ENCODE assay signal across 10 cellular contexts in the genomic region with DNA sequence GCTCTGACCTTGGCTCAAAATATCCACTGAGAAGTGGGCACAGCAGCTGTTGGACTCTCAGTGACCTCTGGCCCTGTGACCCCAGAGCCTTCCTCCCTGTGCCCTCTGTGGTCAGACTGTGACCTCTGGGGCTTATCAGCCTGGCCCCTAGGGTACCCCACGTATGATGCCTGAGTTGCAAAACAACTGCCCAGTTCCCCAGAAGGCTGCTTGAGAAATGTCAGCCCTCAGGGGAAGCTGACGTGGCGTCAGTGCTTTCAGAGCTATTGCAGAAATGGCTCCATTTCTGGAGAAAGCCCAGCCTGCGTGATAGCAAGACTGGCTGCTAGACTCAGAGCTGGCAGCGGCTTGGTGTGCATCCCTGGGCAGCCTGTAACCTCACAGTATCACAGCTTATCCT. TPM values are rescaled to one million over a fixed set of nuclear protein-coding genes. Genes with fewer than 3 reads are reported as not detected.
DNase-seq lines count a peak whose midpoint lies in the region; ATAC-seq, FAIRE-seq and TF ChIP-seq lines count a peak whose summit lies in the region.
"Had no signal": no experiment of that assay in that cellular context is flagged by ENCODE, and none has a peak within 500 bp of the region (broad histone marks: within the 10 kb centered on the region; RNA-seq: fewer than 3 reads in every experiment).

No MANE protein-coding gene starts in this region.

- POLR2A ChIA-PET in activated naive CD8-positive, alpha-beta T cell treated with anti-CD3 and anti-CD28 coated beads, Interleukin-2, amount 10 ng/mL, durations not matched to agents 7 days and 5 days (lab: Charles Lee) = interaction anchor here (0.7 kb wide), 1 partner anchor 85 kb away, joined by 3 read pairs; no protein-coding TSS in a partner anchor
- POLR2A ChIA-PET in HepG2 (lab: Yijun Ruan, JAX) = no interaction called here

- no peak for FAIRE-seq in HepG2 (lab: Jason Lieb, UNC)
- FAIRE-seq: A549 had no signal

- no peak overlapping the region for H2AFZ ChIP-seq in HepG2 (ENCODE audit: low read length)

- TF ChIP-seq POLR2A in HepG2 (IDR thresholded peaks at IDR 0.05; ENCODE audit: insufficient read depth in 1 of 2, low read depth in 2 of 2, low read length in 2 of 2) = no peak
- no peak for TF ChIP-seq POLR2A in uterus (IDR thresholded peaks at IDR 0.05)

- H3K27ac Mint-ChIP-seq in activated naive CD8-positive, alpha-beta T cell treated with anti-CD3 and anti-CD28 coated beads, Interleukin-2, amount 10 ng/mL, durations not matched to agents 7 days and 5 days = no peak overlapping the region
- H3K27ac Mint-ChIP-seq in activated naive CD8-positive, alpha-beta T cell treated with anti-CD3 and anti-CD28 coated beads, Interleukin-2, amount 50 U/mL, for 24 hours = no peak overlapping the region
- peak overlapping the region; percentile 57 for H3K27ac Mint-ChIP-seq in chondrocyte (ENCODE audit: unreplicated experiment)

- TF ChIP-seq RAD21 in HepG2 (CRISPR knock-in tag; IDR thresholded peaks at IDR 0.05) = no peak

- peaks cover 2% of the 10 kb centered on the region for H3K9me3 Mint-ChIP-seq in activated naive CD8-positive, alpha-beta T cell treated with anti-CD3 and anti-CD28 coated beads, Interleukin-2, amount 10 ng/mL, durations not matched to agents 7 days and 5 days
- peaks cover 6% of the 10 kb centered on the region for H3K9me3 Mint-ChIP-seq in activated naive CD8-positive, alpha-beta T cell treated with anti-CD3 and anti-CD28 coated beads, Interleukin-2, amount 50 U/mL, for 24 hours
- no peaks in the 10 kb centered on the region for H3K9me3 Mint-ChIP-seq in chondrocyte (ENCODE audit: low read depth)
- peaks cover 6% of the 10 kb centered on the region for H3K9me3 Mint-ChIP-seq in activated T-cell treated with anti-CD3 and anti-CD28 coated beads, Interleukin-2, amount 50 U/mL, for 4 hours

- CTCF ChIA-PET in HepG2 (lab: Yijun Ruan, JAX; ENCODE audit: low intra/inter-chr PET ratio, low total read pairs) = no interaction called here

- intact Hi-C loops in HepG2 (cut with micrococcal nuclease; ENCODE audit: unreplicated experiment) = no loop called here
- intact Hi-C loops in uterus (cut with DNase I; ENCODE audit: low total_unique reads) = no loop called here

- no peak overlapping the region for H3K4me3 ChIP-seq in HepG2 (replicated peaks in 1 of 3; ENCODE audit: insufficient read depth in 1 of 3, low read depth in 2 of 3, low read length in 3 of 3)
- H3K4me3 ChIP-seq in uterus = no peak overlapping the region
- H3K4me3 ChIP-seq: A549, SJSA1 had no signal

- DNase-seq in activated naive CD8-positive, alpha-beta T cell treated with anti-CD3 and anti-CD28 coated beads, Interleukin-2, amount 10 ng/mL, durations not matched to agents 7 days and 5 days = peak; percentile 12
- no peak for DNase-seq in activated naive CD8-positive, alpha-beta T cell treated with anti-CD3 and anti-CD28 coated beads, Interleukin-2, amount 50 U/mL, for 24 hours
- DNase-seq in chondrocyte (ENCODE audit: low spot score) (no peak), HepG2 (ENCODE audit: low spot score) (no peak), uterus (peak; percentile 49 to 58), NCI-H2227 (lab: John Stamatoyannopoulos, UW; ENCODE audit: unreplicated experiment) (no peak)
- DNase-seq in activated T-cell treated with anti-CD3 and anti-CD28 coated beads, Interleukin-2, amount 50 U/mL, for 4 hours = no peak
- DNase-seq in stimulated activated CD4-positive, alpha-beta T cell treated with anti-CD3 and anti-CD28 coated beads, Interleukin-2, amount 100 ng/mL, for 24 hours = no peak

- 5% methylated on average over 5 of the region's 5 CpGs for WGBS in HepG2 (ENCODE audit: low lambda C conversion rate)

- ATAC-seq in activated naive CD8-positive, alpha-beta T cell treated with anti-CD3 and anti-CD28 coated beads, Interleukin-2, amount 10 ng/mL, durations not matched to agents 7 days and 5 days (ENCODE audit: low read depth) = no peak
- no peak for ATAC-seq in activated naive CD8-positive, alpha-beta T cell treated with anti-CD3 and anti-CD28 coated beads, Interleukin-2, amount 50 U/mL, for 24 hours
- no peak for ATAC-seq in HepG2
- ATAC-seq in activated T-cell treated with anti-CD3 and anti-CD28 coated beads, Interleukin-2, amount 50 U/mL, for 4 hours = no peak

- TF ChIP-seq CTCF in chondrocyte (IDR thresholded peaks at IDR 0.05) = no peak
- TF ChIP-seq CTCF in HepG2 (CRISPR knock-in tag; IDR thresholded peaks at IDR 0.05) = no peak
- no peak for TF ChIP-seq CTCF in uterus (IDR thresholded peaks at IDR 0.05)

- no peak overlapping the region for H3K4me2 ChIP-seq in HepG2 (ENCODE audit: low read depth, low read length)
- H3K4me2 ChIP-seq: A549 had no signal

- H3K4me1 Mint-ChIP-seq in activated naive CD8-positive, alpha-beta T cell treated with anti-CD3 and anti-CD28 coated beads, Interleukin-2, amount 10 ng/mL, durations not matched to agents 7 days and 5 days = no peaks in the 10 kb centered on the region
- no peaks in the 10 kb centered on the region for H3K4me1 Mint-ChIP-seq in activated naive CD8-positive, alpha-beta T cell treated with anti-CD3 and anti-CD28 coated beads, Interleukin-2, amount 50 U/mL, for 24 hours
- H3K4me1 Mint-ChIP-seq in chondrocyte (ENCODE audit: low read depth) = peaks cover 24% of the 10 kb centered on the region
- H3K4me1 Mint-ChIP-seq in activated T-cell treated with anti-CD3 and anti-CD28 coated beads, Interleukin-2, amount 50 U/mL, for 4 hours (ENCODE audit: low read depth) = no peaks in the 10 kb centered on the region

- no peak for TF ChIP-seq EP300 in HepG2 (IDR thresholded peaks at IDR 0.05; ENCODE audit: low read depth in 2 of 2, low read length in 2 of 2)
- no peak for TF ChIP-seq EP300 in HepG2 (CRISPR knock-in tag; IDR thresholded peaks at IDR 0.05; ENCODE audit: borderline replicate concordance)

- H3K9me3 ChIP-seq in HepG2 (ENCODE audit: low read length) (no peaks in the 10 kb centered on the region), uterus (no peaks in the 10 kb centered on the region)
- H3K9me3 ChIP-seq: A549, SJSA1 had no signal

- H3K9ac ChIP-seq in HepG2 (ENCODE audit: insufficient read depth, low read depth, low read length) = no peak overlapping the region

- peaks cover 2% of the 10 kb centered on the region for H3K27me3 Mint-ChIP-seq in activated naive CD8-positive, alpha-beta T cell treated with anti-CD3 and anti-CD28 coated beads, Interleukin-2, amount 10 ng/mL, durations not matched to agents 7 days and 5 days
- H3K27me3 Mint-ChIP-seq in activated naive CD8-positive, alpha-beta T cell treated with anti-CD3 and anti-CD28 coated beads, Interleukin-2, amount 50 U/mL, for 24 hours = peaks cover 6% of the 10 kb centered on the region
- H3K27me3 Mint-ChIP-seq in chondrocyte (ENCODE audit: low read depth) = no peaks in the 10 kb centered on the region
- peaks cover 6% of the 10 kb centered on the region for H3K27me3 Mint-ChIP-seq in activated T-cell treated with anti-CD3 and anti-CD28 coated beads, Interleukin-2, amount 50 U/mL, for 4 hours (ENCODE audit: low read depth)

- no peak overlapping the region for H3K27ac ChIP-seq in HepG2 (ENCODE audit: extremely low read length, insufficient read depth, low read length)
- no peak overlapping the region for H3K27ac ChIP-seq in uterus
- H3K27ac ChIP-seq: SJSA1 had no signal

- no peaks in the 10 kb centered on the region for H3K36me3 Mint-ChIP-seq in activated naive CD8-positive, alpha-beta T cell treated with anti-CD3 and anti-CD28 coated beads, Interleukin-2, amount 10 ng/mL, durations not matched to agents 7 days and 5 days
- no peaks in the 10 kb centered on the region for H3K36me3 Mint-ChIP-seq in activated naive CD8-positive, alpha-beta T cell treated with anti-CD3 and anti-CD28 coated beads, Interleukin-2, amount 50 U/mL, for 24 hours (ENCODE audit: low read depth)
- no peaks in the 10 kb centered on the region for H3K36me3 Mint-ChIP-seq in chondrocyte (ENCODE audit: low read depth)
- H3K36me3 Mint-ChIP-seq in activated T-cell treated with anti-CD3 and anti-CD28 coated beads, Interleukin-2, amount 50 U/mL, for 4 hours (ENCODE audit: insufficient read depth) = no peaks in the 10 kb centered on the region

- no peaks in the 10 kb centered on the region for H3K79me2 ChIP-seq in HepG2 (ENCODE audit: insufficient read depth, low read length)

- H3K4me3 Mint-ChIP-seq in activated naive CD8-positive, alpha-beta T cell treated with anti-CD3 and anti-CD28 coated beads, Interleukin-2, amount 10 ng/mL, durations not matched to agents 7 days and 5 days = no peak overlapping the region
- no peak overlapping the region for H3K4me3 Mint-ChIP-seq in activated naive CD8-positive, alpha-beta T cell treated with anti-CD3 and anti-CD28 coated beads, Interleukin-2, amount 50 U/mL, for 24 hours
- no peak overlapping the region for H3K4me3 Mint-ChIP-seq in chondrocyte (ENCODE audit: unreplicated experiment)
- H3K4me3 Mint-ChIP-seq in activated T-cell treated with anti-CD3 and anti-CD28 coated beads, Interleukin-2, amount 50 U/mL, for 4 hours = no peak overlapping the region

- in situ Hi-C loops in HepG2 (cut with HindIII; ENCODE audit: extremely low pct_ligation_motif_present, low pct_unique_long_range_greater_than_20kb) = no loop called here

- H3K4me1 ChIP-seq in HepG2 (ENCODE audit: insufficient read depth, low read length) (peaks cover 11% of the 10 kb centered on the region), uterus (no peaks in the 10 kb centered on the region)

- peaks cover 3 to 8% of the 10 kb centered on the region in 2 experiments; a peak in 3 of 5 replicates for H3K27me3 ChIP-seq in HepG2 (ENCODE audit: control insufficient read depth in 1 of 2, insufficient read depth in 2 of 2, low read length in 2 of 2)
- no peaks in the 10 kb centered on the region for H3K27me3 ChIP-seq in uterus
- H3K27me3 ChIP-seq: SJSA1 had no signal

- H4K20me1 ChIP-seq in HepG2 (ENCODE audit: insufficient read depth, low read length) = no peaks in the 10 kb centered on the region

- H3K36me3 ChIP-seq in HepG2 (replicated peaks in 1 of 2; ENCODE audit: control insufficient read depth in 1 of 2, insufficient read depth in 2 of 2, low read length in 2 of 2) = no peaks in the 10 kb centered on the region
- H3K36me3 ChIP-seq in uterus = no peaks in the 10 kb centered on the region
- H3K36me3 ChIP-seq: SJSA1 had no signal

- no TSS peak for BruUV-seq in HepG2 (replicated peaks; lab: Mats Ljungman, UMichigan)

RNA-seq across cellular contexts. Expression of a gene that starts 31.5 kb away (rescaled TPM):
- total RNA-seq in activated naive CD8-positive, alpha-beta T cell treated with anti-CD3 and anti-CD28 coated beads, Interleukin-2, amount 10 ng/mL, durations not matched to agents 7 days and 5 days = under 1 TPM; 0.43 to 0.50 TPM
- total RNA-seq in chondrocyte (7.1 to 22.3 TPM (median 17.7 TPM) in 3 replicates), HepG2 (2016; rRNA removed; fragmentation: Illumina TruSeq; extraction: Trizol) (4.2 and 4.5 TPM in 2 replicates), uterus (100 to 1,000 TPM; 136 to 639 (median 209) TPM)
- 0.61 and 0.88 TPM in 2 replicates for total RNA-seq in HepG2 (2016; cell fraction: cytosol; rRNA removed; fragmentation: Illumina TruSeq; extraction: Trizol; ENCODE audit: low read depth)
- total RNA-seq in HepG2 (2016; cell fraction: insoluble cytoplasmic fraction; rRNA removed; fragmentation: Illumina TruSeq; extraction: Trizol) = 3.3 and 4.3 TPM in 2 replicates
- 2.1 and 2.3 TPM in 2 replicates for total RNA-seq in HepG2 (2016; cell fraction: membrane; rRNA removed; fragmentation: Illumina TruSeq; extraction: Trizol)
- total RNA-seq in HepG2 (2016; cell fraction: nucleus; rRNA removed; fragmentation: Illumina TruSeq; extraction: Trizol) = 4.3 and 4.5 TPM in 2 replicates
- 46.4 and 52.3 TPM in 2 replicates for polyA plus RNA-seq in HepG2 (2011; rRNA removed)
- polyA plus RNA-seq in HepG2 (2011; cell fraction: cytosol; rRNA removed) = 39.7 and 45.8 TPM in 2 replicates
- 48.4 and 54.8 TPM in 2 replicates for polyA plus RNA-seq in HepG2 (2011; cell fraction: nucleus; rRNA removed)
- 14.4 and 32.4 TPM in 2 replicates for polyA plus RNA-seq in HepG2 (2012)
- 1.5 and 1.8 TPM in 2 replicates for polyA plus RNA-seq in HepG2 (2016; cell fraction: cytosol; fragmentation: Illumina TruSeq; extraction: Trizol; ENCODE audit: low read depth)
- 5.3 and 7.5 TPM in 2 replicates for polyA plus RNA-seq in HepG2 (2016; cell fraction: insoluble cytoplasmic fraction; fragmentation: Illumina TruSeq; extraction: Trizol; ENCODE audit: low read depth)
- 2.5 TPM in 2 replicates for polyA plus RNA-seq in HepG2 (2016; cell fraction: membrane; fragmentation: Illumina TruSeq; extraction: Trizol; ENCODE audit: low read depth)
- polyA plus RNA-seq in HepG2 (2016; cell fraction: nucleus; fragmentation: Illumina TruSeq; extraction: Trizol; ENCODE audit: insufficient read depth, low read depth) = 7.7 and 9.8 TPM in 2 replicates
- 39.1 and 112 TPM in 2 replicates for polyA minus RNA-seq in HepG2 (2011; rRNA and poly(A)+ RNA removed; ENCODE audit: low replicate concordance)
- 43.5 and 48.8 TPM in 2 replicates for polyA minus RNA-seq in HepG2 (2011; cell fraction: cytosol; rRNA and poly(A)+ RNA removed)
- polyA minus RNA-seq in HepG2 (2011; cell fraction: nucleus; rRNA and poly(A)+ RNA removed) = 26.7 and 32.2 TPM in 2 replicates
- under 1 TPM; 0.52 to 0.71 (median 0.63) TPM for total RNA-seq in activated T-cell treated with anti-CD3 and anti-CD28 coated beads, Interleukin-2, amount 50 U/mL, for 4 hours

Comparison
In these comparisons a context has a peak if more than half of its experiments do, and no peak if none do; other contexts are left out.
1. DNase-seq: peak in activated naive CD8-positive, alpha-beta T cell treated with anti-CD3 and anti-CD28 coated beads, Interleukin-2, amount 10 ng/mL, durations not matched to agents 7 days and 5 days (single experiment) and uterus (2 of 2); none in activated naive CD8-positive, alpha-beta T cell treated with anti-CD3 and anti-CD28 coated beads, Interleukin-2, amount 50 U/mL, for 24 hours (single experiment), chondrocyte (single experiment), HepG2 (single experiment), activated T-cell treated with anti-CD3 and anti-CD28 coated beads, Interleukin-2, amount 50 U/mL, for 4 hours (single experiment), stimulated activated CD4-positive, alpha-beta T cell treated with anti-CD3 and anti-CD28 coated beads, Interleukin-2, amount 100 ng/mL, for 24 hours (0 of 2) and NCI-H2227 (single experiment).